Comparison of ENCODE assay signal across 8 cellular contexts in the genomic region with DNA sequence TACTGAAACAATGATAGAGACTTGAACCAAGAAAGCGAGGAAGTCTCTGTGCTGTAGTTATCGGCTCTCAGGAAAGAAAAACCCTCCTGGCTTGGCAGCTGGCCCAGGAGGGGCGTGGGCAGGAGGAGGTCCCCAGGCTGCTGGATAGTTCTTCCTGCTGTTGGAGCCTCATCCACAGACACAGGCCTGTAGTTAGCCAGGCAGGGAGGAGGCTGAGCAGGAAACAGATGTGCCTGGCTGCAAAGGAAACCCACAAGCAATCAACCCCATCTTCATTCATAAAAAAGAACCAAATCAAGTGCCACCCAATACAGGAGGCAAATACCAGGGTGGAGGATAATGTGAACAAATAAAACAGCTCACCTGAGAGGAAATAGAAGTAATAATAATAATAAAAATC.
A peak's percentile ranks its signal among the peaks of the same experiment; 100 is the strongest.
DNase-seq lines count a peak whose midpoint lies in the region; ATAC-seq and TF ChIP-seq lines count a peak whose summit lies in the region.

No MANE protein-coding gene starts in this region.

- H3K36me3 ChIP-seq in Karpas-422 (ENCODE audit: insufficient read depth, low read length), result no peaks in the 10 kb centered on the region

- no peaks in the 10 kb centered on the region for H3K27me3 ChIP-seq in Karpas-422 (ENCODE audit: low read length)

- H2AFZ ChIP-seq in Karpas-422 (ENCODE audit: low read length), result no peak overlapping the region

- no peaks in the 10 kb centered on the region for H4K20me1 ChIP-seq in Karpas-422 (ENCODE audit: insufficient read depth, low read depth, low read length)

- H3K4me1 Mint-ChIP-seq in brain, result peaks cover 20% of the 10 kb centered on the region
- H3K4me1 Mint-ChIP-seq in progenitor cell of endocrine pancreas (ENCODE audit: low read depth), result peaks cover 7% of the 10 kb centered on the region

- H3K27ac Mint-ChIP-seq in brain (peak overlapping the region in 4 of 5 experiments; percentile 13 to 78 (median 52)), progenitor cell of endocrine pancreas (no peak overlapping the region)

- H3K9me3 Mint-ChIP-seq in brain (peaks cover 0 to 10% (median 0%) of the 10 kb centered on the region in 5 experiments), progenitor cell of endocrine pancreas (ENCODE audit: low read depth) (peaks cover 3% of the 10 kb centered on the region)

- DNase-seq in GM03348 (ENCODE audit: low spot score) (peak; percentile 42), NCI-H345 (lab: John Stamatoyannopoulos, UW) (peak; percentile 92), left colon (peak; percentile 92), progenitor cell of endocrine pancreas (ENCODE audit: low spot score, unreplicated experiment) (no peak), Karpas-422 (no peak)

- H3K4me1 ChIP-seq in Karpas-422 (ENCODE audit: low read length), result no peaks in the 10 kb centered on the region

- H3K9me2 ChIP-seq in Karpas-422 (replicated peaks; ENCODE audit: insufficient read depth, low read length), result no peaks in the 10 kb centered on the region

- no peak overlapping the region for H3K4me2 ChIP-seq in Karpas-422 (ENCODE audit: low read depth, low read length, poor library complexity, severe bottlenecking)

- TF ChIP-seq CTCF in brain (conservative IDR thresholded peaks at IDR 0.05) (no peak), progenitor cell of endocrine pancreas (IDR thresholded peaks at IDR 0.05; ENCODE audit: unreplicated experiment) (no peak)

- no peaks in the 10 kb centered on the region for H3K27me3 Mint-ChIP-seq in brain
- H3K27me3 Mint-ChIP-seq in progenitor cell of endocrine pancreas, result no peaks in the 10 kb centered on the region

- no peak overlapping the region for H3K9ac ChIP-seq in Karpas-422 (ENCODE audit: low read length)

- no peaks in the 10 kb centered on the region for H3K79me2 ChIP-seq in Karpas-422 (ENCODE audit: low read length)

- peak; percentile 97 for ATAC-seq in left colon
- ATAC-seq in HG03354 (IDR thresholded peaks at IDR 0.05; ENCODE audit: poor library complexity, severe bottlenecking, unreplicated experiment), result no peak
- ATAC-seq in HG03175 (IDR thresholded peaks at IDR 0.05; ENCODE audit: unreplicated experiment), result no peak

- H3K27ac ChIP-seq in Karpas-422 (ENCODE audit: low read length), result no peak overlapping the region

- intact Hi-C loops in left colon (cut with DNase I, micrococcal nuclease), result no loop called here

- H3K36me3 Mint-ChIP-seq in brain, result no peaks in the 10 kb centered on the region
- no peaks in the 10 kb centered on the region for H3K36me3 Mint-ChIP-seq in progenitor cell of endocrine pancreas (ENCODE audit: insufficient read depth)

- no peak overlapping the region for H3K4me3 ChIP-seq in Karpas-422 (ENCODE audit: low read length)

- H3K4me3 Mint-ChIP-seq in brain (peak overlapping the region in 2 of 5 experiments; percentile 14 to 42), progenitor cell of endocrine pancreas (ENCODE audit: low read depth) (no peak overlapping the region)

- H3K9me3 ChIP-seq in Karpas-422 (ENCODE audit: low read length), result no peaks in the 10 kb centered on the region

Comparison
In these comparisons a context has a peak if more than half of its experiments do, and no peak if none do; other contexts are left out.
1. DNase-seq: peak in GM03348 (single experiment), NCI-H345 (single experiment) and left colon (2 of 2); none in progenitor cell of endocrine pancreas (single experiment) and Karpas-422 (single experiment).